Comparison of ENCODE assay signal across 18 cellular contexts in the genomic region with DNA sequence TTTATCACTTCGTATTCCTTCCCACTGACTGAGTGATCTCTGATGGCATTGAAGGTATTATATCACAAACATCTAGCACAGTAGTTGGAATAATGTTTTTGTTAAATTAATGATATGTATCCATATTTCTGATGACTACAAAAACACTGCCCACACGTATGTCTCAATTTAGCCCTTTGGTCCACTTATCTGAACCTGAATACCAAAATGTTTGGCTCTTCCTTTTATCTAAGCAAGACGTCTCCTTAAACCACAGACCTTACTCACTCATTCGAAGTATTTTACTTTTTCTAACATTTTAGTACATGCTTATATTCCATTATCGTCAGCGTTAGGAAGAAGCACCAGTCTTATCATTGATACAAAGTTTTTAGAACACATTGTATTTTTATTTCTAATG.
A peak's percentile ranks its signal among the peaks of the same experiment; 100 is the strongest.
DNase-seq lines count a peak whose midpoint lies in the region; TF ChIP-seq lines count a peak whose summit lies in the region.
"Had no signal": no experiment of that assay in that cellular context is flagged by ENCODE, and none has a peak within 500 bp of the region (broad histone marks: within the 10 kb centered on the region; RNA-seq: fewer than 3 reads in every experiment).

No MANE protein-coding gene starts in this region.

- no peaks in the 10 kb centered on the region for H3K9me3 Mint-ChIP-seq in nephron

- DNase-seq in NCI-H226 (peak; percentile 83), amniotic epithelial cell (ENCODE audit: low read depth) (peak; percentile 94), choroid plexus epithelial cell (ENCODE audit: low read depth) (peak; percentile 55), COR-L47 (lab: John Stamatoyannopoulos, UW) (no peak), smooth muscle cell (lab: John Stamatoyannopoulos, UW; ENCODE audit: unreplicated experiment) (no peak), NCI-H2171 treated with DMSO at 0.1 percent for 48 hours (lab: John Stamatoyannopoulos, UW) (no peak)
- DNase-seq in stimulated activated CD4-positive, alpha-beta T cell treated with anti-CD3 and anti-CD28 coated beads, Interleukin-4, amount 100 ng/mL, for 1 hour: no peak
- DNase-seq: C1 segment of cervical spinal cord; Caco-2; CD4-positive, alpha-beta memory T cell; DMS79; EL; GDM1; GM23248; H7; HCEC 1CT had no signal

- peaks cover 21% of the 10 kb centered on the region for H3K4me1 Mint-ChIP-seq in nephron
- H3K4me1 Mint-ChIP-seq: CD4-positive, alpha-beta memory T cell had no signal

- H4K20me1 ChIP-seq in smooth muscle cell (ENCODE audit: low read depth): no peaks in the 10 kb centered on the region

- WGBS in smooth muscle cell (ENCODE audit: low lambda C conversion rate): 72% methylated on average over 6 of the region's 6 CpGs

- H3K4me1 ChIP-seq in smooth muscle cell (ENCODE audit: low read depth): peaks cover 9% of the 10 kb centered on the region

- no peak overlapping the region for H2AFZ ChIP-seq in smooth muscle cell (ENCODE audit: low read depth)
- H2AFZ ChIP-seq: GM23248 had no signal

- H3K4me3 Mint-ChIP-seq in nephron: no peak overlapping the region
- H3K4me3 Mint-ChIP-seq: CD4-positive, alpha-beta memory T cell had no signal

- H3K4me3 ChIP-seq in choroid plexus epithelial cell (ENCODE audit: low read depth, low read length) (no peak overlapping the region), smooth muscle cell (no peak overlapping the region)
- H3K4me3 ChIP-seq: GM12878, GM23248 had no signal

- no peaks in the 10 kb centered on the region for H3K79me2 ChIP-seq in smooth muscle cell (ENCODE audit: low read depth)

- H3F3A ChIP-seq in smooth muscle cell (ENCODE audit: low read depth): peaks cover under 1% of the 10 kb centered on the region

- TF ChIP-seq CTCF in choroid plexus epithelial cell (conservative IDR thresholded peaks at IDR 0.05; ENCODE audit: low read depth, low read length): no peak
- no peak for TF ChIP-seq CTCF in nephron (IDR thresholded peaks at IDR 0.05; ENCODE audit: unreplicated experiment in 3 of 3)
- no peak for TF ChIP-seq CTCF in smooth muscle cell (IDR thresholded peaks at IDR 0.05; ENCODE audit: borderline replicate concordance, insufficient read depth, poor library complexity, severe bottlenecking)

- H3K9ac ChIP-seq in smooth muscle cell (ENCODE audit: low read depth): no peak overlapping the region
- H3K9ac ChIP-seq: GM23248 had no signal

- H3K4me2 ChIP-seq in smooth muscle cell: no peak overlapping the region

- no peaks in the 10 kb centered on the region for H3K27me3 Mint-ChIP-seq in nephron (ENCODE audit: low read depth)
- H3K27me3 Mint-ChIP-seq: CD4-positive, alpha-beta memory T cell had no signal

- no peaks in the 10 kb centered on the region for H3K27me3 ChIP-seq in smooth muscle cell (ENCODE audit: low read depth)

- H3K27ac ChIP-seq in smooth muscle cell (ENCODE audit: low read depth): no peak overlapping the region
- H3K27ac ChIP-seq: GM23248 had no signal

- no peaks in the 10 kb centered on the region for H3K36me3 ChIP-seq in smooth muscle cell (ENCODE audit: low read depth)

- H3K27ac Mint-ChIP-seq in nephron: peak overlapping the region in 2 of 3 experiments; percentile 7 to 8
- H3K27ac Mint-ChIP-seq: CD4-positive, alpha-beta memory T cell had no signal

- H3K36me3 Mint-ChIP-seq in nephron (ENCODE audit: low read depth): no peaks in the 10 kb centered on the region
- H3K36me3 Mint-ChIP-seq: CD4-positive, alpha-beta memory T cell had no signal

- no peaks in the 10 kb centered on the region for H3K9me3 ChIP-seq in smooth muscle cell (replicated peaks; ENCODE audit: low read depth)
- H3K9me3 ChIP-seq: Caco-2 had no signal

Comparison
In these comparisons a context has a peak if more than half of its experiments do, and no peak if none do; other contexts are left out.
1. DNase-seq: peak in NCI-H226 (single experiment), amniotic epithelial cell (single experiment) and choroid plexus epithelial cell (single experiment); none in COR-L47 (single experiment), smooth muscle cell (single experiment), NCI-H2171 treated with DMSO at 0.1 percent for 48 hours (single experiment) and stimulated activated CD4-positive, alpha-beta T cell treated with anti-CD3 and anti-CD28 coated beads, Interleukin-4, amount 100 ng/mL, for 1 hour (single experiment).